In genomic region chr21:31156169-31156568, GRCh38 we compare ENCODE assay signal across 22 cellular contexts.
"Had no signal": no experiment of that assay in that cellular context is flagged by ENCODE, and none has a peak within 500 bp of the region (broad histone marks: within the 10 kb centered on the region; RNA-seq: fewer than 3 reads in every experiment).

No MANE protein-coding gene starts in this region.

- H3K27ac ChIP-seq: epithelial cell of prostate, gastrocnemius medialis, lower lobe of right lung, neural progenitor cell, parathyroid adenoma, right lobe of liver, transverse colon, vagina had no signal

- H3K27ac Mint-ChIP-seq: effector memory CD8-positive, alpha-beta T cell; natural killer cell treated with Interleukin-12 subunit alpha and Interleukin-12 subunit beta and Interleukin-15 and Interleukin-18, amount 100 ng/mL, for 72 hours; neural progenitor cell; progenitor cell of endocrine pancreas had no signal

- ATAC-seq: effector memory CD8-positive, alpha-beta T cell; esophagus mucosa; gastrocnemius medialis; left ventricle myocardium superior; lower lobe of right lung; natural killer cell treated with Interleukin-12 subunit alpha and Interleukin-12 subunit beta and Interleukin-15 and Interleukin-18, amount 100 ng/mL, for 72 hours had no signal

- H3K27me3 ChIP-seq: neural progenitor cell, right lobe of liver, transverse colon, vagina had no signal

- H2AFZ ChIP-seq: neural progenitor cell, parathyroid adenoma had no signal

- H3K9ac ChIP-seq: neural progenitor cell, parathyroid adenoma had no signal

- H3K36me3 ChIP-seq: gastrocnemius medialis, lower lobe of right lung, neural progenitor cell, right lobe of liver, transverse colon had no signal

- H3K4me3 ChIP-seq: gastrocnemius medialis, lower lobe of right lung, neural progenitor cell, right lobe of liver, transverse colon, vagina had no signal

- H3K4me1 ChIP-seq: gastrocnemius medialis, lower lobe of right lung, parathyroid adenoma, right lobe of liver, transverse colon, vagina had no signal

- H3K4me3 Mint-ChIP-seq: effector memory CD8-positive, alpha-beta T cell; natural killer cell treated with Interleukin-12 subunit alpha and Interleukin-12 subunit beta and Interleukin-15 and Interleukin-18, amount 100 ng/mL, for 72 hours; neural progenitor cell had no signal

- H3K4me2 ChIP-seq: neural progenitor cell had no signal

- H3K79me2 ChIP-seq: parathyroid adenoma had no signal

- DNase-seq: cortex of kidney; effector memory CD8-positive, alpha-beta T cell; foreskin fibroblast; gastrocnemius medialis; head of caudate nucleus; left ventricle myocardium superior; lower lobe of right lung; right lobe of liver; small intestine; stimulated activated CD4-positive, alpha-beta T cell treated with anti-CD3 and anti-CD28 coated beads, Interleukin-12 subunit alpha, Interleukin-12 subunit beta, amount 100 ng/mL, for 4 hours; stimulated activated CD4-positive, alpha-beta T cell treated with anti-CD3 and anti-CD28 coated beads, Interleukin-1b, Interleukin-23, amount 100 ng/mL, for 48 hours; stimulated activated CD4-positive, alpha-beta T cell treated with anti-CD3 and anti-CD28 coated beads, Interleukin-4, amount 100 ng/mL, for 1 hour; stimulated activated CD8-positive, alpha-beta memory T cell treated with anti-CD3 and anti-CD28 coated beads, Interleukin-4, amount 100 ng/mL, for 48 hours; stimulated activated naive CD4-positive, alpha-beta T cell treated with Interleukin-2 at 50 U/mL for 16 hours; transverse colon had no signal
